ENCODE assay signal across 31 cellular contexts in genomic region chr7:26638140-26638539, GRCh38.
"Had no signal": no experiment of that assay in that cellular context is flagged by ENCODE, and none has a peak within 500 bp of the region (broad histone marks: within the 10 kb centered on the region; RNA-seq: fewer than 3 reads in every experiment).

No MANE protein-coding gene starts in this region.

- ATAC-seq: activated CD8-positive, alpha-beta T cell treated with anti-CD3 and anti-CD28 coated beads for 36 hours; activated naive CD8-positive, alpha-beta T cell treated with anti-CD3 and anti-CD28 coated beads, Interleukin-2, amount 50 U/mL, for 24 hours; activated T-cell treated with anti-CD3 and anti-CD28 coated beads, Interleukin-2, amount 50 U/mL, for 4 hours; activated T-cell treated with anti-CD3 and anti-CD28 coated beads, Interleukin-2, amount 50 U/mL, for 72 hours; activated T-helper 17 cell treated with anti-CD3 and anti-CD28 coated beads, Interleukin-2, amount 50 U/mL, for 72 hours; body of pancreas had no signal

- DNase-seq: activated B cell treated with CpG ODN at 0.5 μM for 24 hours; activated CD4-positive, alpha-beta memory T cell treated with anti-CD3 and anti-CD28 coated beads for 36 hours; activated CD4-positive, alpha-beta T cell treated with anti-CD3 and anti-CD28 coated beads for 4 hours; activated CD4-positive, alpha-beta T cell treated with anti-CD3 and anti-CD28 coated beads, Interleukin-2, amount 10 ng/mL, durations not matched to agents 24 days and 14 days; activated CD4-positive, alpha-beta T cell treated with anti-CD3 and anti-CD28 coated beads, Interleukin-2, amount 50 U/mL, for 1 hour; activated CD4-positive, alpha-beta T cell treated with anti-CD3 and anti-CD28 coated beads, Interleukin-2, amount 50 U/mL, for 4 hours; activated CD4-positive, CD25-positive, alpha-beta regulatory T cell treated with anti-CD3 and anti-CD28 coated beads, Interleukin-2, amount 50 U/mL, for 72 hours; activated CD8-positive, alpha-beta memory T cell treated with anti-CD3 and anti-CD28 coated beads, Interleukin-2, amount 50 U/mL, for 4 hours; activated CD8-positive, alpha-beta T cell treated with anti-CD3 and anti-CD28 coated beads for 36 hours; activated gamma-delta T cell; activated naive CD4-positive, alpha-beta T cell treated with anti-CD3 and anti-CD28 coated beads, Interleukin-2, amount 10 ng/mL, durations not matched to agents 7 days and 5 days; activated naive CD4-positive, alpha-beta T cell treated with Interleukin-2 at 50 U/mL for 16 hours; activated naive CD8-positive, alpha-beta T cell treated with anti-CD3 and anti-CD28 coated beads, Interleukin-2, amount 10 ng/mL, durations not matched to agents 7 days and 5 days; activated naive CD8-positive, alpha-beta T cell treated with anti-CD3 and anti-CD28 coated beads, Interleukin-2, amount 50 U/mL, for 24 hours; activated T-cell treated with anti-CD3 and anti-CD28 coated beads for 4 hours; activated T-cell treated with anti-CD3 and anti-CD28 coated beads, Interleukin-2, amount 50 U/mL, for 1 hour; activated T-cell treated with anti-CD3 and anti-CD28 coated beads, Interleukin-2, amount 50 U/mL, for 4 hours; activated T-cell treated with anti-CD3 and anti-CD28 coated beads, Interleukin-2, amount 50 U/mL, for 72 hours; amygdala; anterior cingulate cortex; body of pancreas; brain microvascular endothelial cell; central memory CD4-positive, alpha-beta T cell; T-helper 1 cell; T-helper 2 cell; T-helper 9 cell had no signal

- H3K4me3 ChIP-seq: body of pancreas, breast epithelium had no signal

- FAIRE-seq: astrocyte, TTC549 had no signal

- H3K27me3 ChIP-seq: body of pancreas, brain microvascular endothelial cell, breast epithelium had no signal

- H3K27ac ChIP-seq: body of pancreas, brain microvascular endothelial cell, breast epithelium, VCaP had no signal

- H3K4me1 ChIP-seq: body of pancreas, breast epithelium had no signal

- H3K36me3 ChIP-seq: brain microvascular endothelial cell, breast epithelium had no signal

- H3K9me3 ChIP-seq: body of pancreas, breast epithelium had no signal
